ENCODE assay signal across 8 cellular contexts in genomic region chr7:112162161-112163020, GRCh38. TPM values are rescaled to one million over a fixed set of nuclear protein-coding genes. Genes with fewer than 3 reads are reported as not detected.
DNase-seq lines count a peak whose midpoint lies in the region; ATAC-seq and TF ChIP-seq lines count a peak whose summit lies in the region.

No MANE protein-coding gene starts in this region.

- H3K27me3 ChIP-seq in left lung: no peaks in the 10 kb centered on the region

- peak; percentile 11 for DNase-seq in Calu3
- peak; percentile 49 for DNase-seq in NCI-H2081 treated with DMSO at 0.1 percent for 48 hours (lab: John Stamatoyannopoulos, UW)
- peak; percentile 95 for DNase-seq in choroid plexus epithelial cell (ENCODE audit: low read depth)
- DNase-seq in left lung: peak in 1 of 2 donors; percentile 52

- no peak for TF ChIP-seq CTCF in Calu3 (IDR thresholded peaks at IDR 0.05; ENCODE audit: unreplicated experiment)
- TF ChIP-seq CTCF in choroid plexus epithelial cell (conservative IDR thresholded peaks at IDR 0.05; ENCODE audit: low read depth, low read length): no peak
- TF ChIP-seq CTCF in left lung (IDR thresholded peaks at IDR 0.05): no peak

- no peaks in the 10 kb centered on the region for H3K27me3 Mint-ChIP-seq in Calu3 (ENCODE audit: unreplicated experiment)

- peak; percentile 85 for ATAC-seq in left lung
- ATAC-seq in HG02970 (IDR thresholded peaks at IDR 0.05; ENCODE audit: low FRiP score, unreplicated experiment): no peak
- ATAC-seq in GM19452 (IDR thresholded peaks at IDR 0.05; ENCODE audit: unreplicated experiment): no peak
- ATAC-seq in HG03457 (IDR thresholded peaks at IDR 0.05; ENCODE audit: unreplicated experiment): no peak
- no peak for ATAC-seq in HG03196 (IDR thresholded peaks at IDR 0.05; ENCODE audit: unreplicated experiment)

- no peak overlapping the region for H3K4me3 ChIP-seq in choroid plexus epithelial cell (ENCODE audit: low read depth, low read length)
- H3K4me3 ChIP-seq in left lung: no peak overlapping the region

- H3K4me3 Mint-ChIP-seq in Calu3 (ENCODE audit: low read depth, unreplicated experiment): no peak overlapping the region

- H3K27ac ChIP-seq in left lung: peak overlapping the region in 1 of 2 donors; percentile 46

- H3K27ac Mint-ChIP-seq in Calu3 (ENCODE audit: unreplicated experiment): no peak overlapping the region

- no TSS peak for BruUV-seq in Calu3 (replicated peaks; lab: Mats Ljungman, UMichigan)

- no peaks in the 10 kb centered on the region for H3K36me3 ChIP-seq in left lung

- H3K4me1 Mint-ChIP-seq in Calu3 (ENCODE audit: low read depth, unreplicated experiment): peaks cover 18% of the 10 kb centered on the region

- CTCF ChIA-PET in Calu3 (lab: Charles Lee): no interaction called here

- H3K9me3 ChIP-seq in left lung: no peaks in the 10 kb centered on the region

- H3K9me3 Mint-ChIP-seq in Calu3 (ENCODE audit: low read depth, unreplicated experiment): no peaks in the 10 kb centered on the region

- intact Hi-C loops in Calu3 (cut with micrococcal nuclease; ENCODE audit: unreplicated experiment): no loop called here
- intact Hi-C loops in left lung (cut with DNase I): no loop called here

- H3K4me1 ChIP-seq in left lung: peaks cover 27 to 55% of the 10 kb centered on the region in 2 donors

- peaks cover 3% of the 10 kb centered on the region for H3K36me3 Mint-ChIP-seq in Calu3 (ENCODE audit: insufficient read depth, unreplicated experiment)

RNA-seq across cellular contexts. Expression of gene DOCK4, which starts 43.8 kb away (rescaled TPM):
- total RNA-seq in Calu3 (2022) (2.7 and 3.4 TPM in 2 replicates), left lung (10 to 100 TPM; 38.9 to 63.6 TPM)

RNA-seq across cellular contexts. Expression of gene ZNF277, which starts 44.1 kb away (rescaled TPM):
- total RNA-seq in Calu3 (2022) (18.1 and 18.4 TPM in 2 replicates), left lung (10 to 100 TPM; 19.8 to 29.8 TPM)
